19 cellular contexts compared by ENCODE assay signal in the genomic region with DNA sequence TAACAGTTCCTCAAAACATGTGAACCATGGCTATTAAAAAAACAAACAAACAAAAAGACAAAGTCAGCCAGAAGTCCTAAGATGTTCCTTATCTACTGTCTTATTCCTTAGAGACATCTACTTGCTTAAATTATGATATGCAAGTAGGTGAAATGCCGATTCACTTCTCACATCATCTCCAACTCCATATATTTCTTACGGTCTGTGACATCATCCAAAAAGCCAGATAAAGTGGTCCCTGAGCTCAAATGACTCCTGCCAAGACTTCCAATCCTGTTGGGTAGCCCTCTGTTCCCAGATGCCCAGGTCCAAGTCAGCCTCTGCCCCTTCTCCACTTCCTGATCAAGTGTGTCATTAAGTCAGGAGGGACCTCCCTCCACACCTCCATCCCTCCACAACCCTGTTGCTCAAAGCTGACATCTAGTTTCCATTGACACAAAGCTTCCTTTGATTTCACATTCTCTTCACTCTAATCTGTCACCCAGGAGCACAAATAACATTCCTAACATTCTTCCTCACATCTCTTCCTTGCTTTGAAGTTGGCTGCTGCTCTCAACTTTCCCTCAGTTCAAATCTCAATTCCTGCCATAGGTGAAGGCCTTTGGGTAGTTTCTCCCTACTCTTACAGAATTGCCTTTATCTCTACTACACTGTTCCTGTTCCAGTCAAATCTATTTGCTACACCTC. TPM values are rescaled to one million over a fixed set of nuclear protein-coding genes. Genes with fewer than 3 reads are reported as not detected.
DNase-seq lines count a peak whose midpoint lies in the region; ATAC-seq and FAIRE-seq lines count a peak whose summit lies in the region.
"Had no signal": no experiment of that assay in that cellular context is flagged by ENCODE, and none has a peak within 500 bp of the region (broad histone marks: within the 10 kb centered on the region; RNA-seq: fewer than 3 reads in every experiment).

No MANE protein-coding gene starts in this region.

- no peak overlapping the region for H3K4me2 ChIP-seq in GM23248 (ENCODE audit: unreplicated experiment)
- H3K4me2 ChIP-seq: BLaER1 had no signal

- in situ Hi-C loops in GM23248 (cut with MboI), result no loop called here

- H3K9me2 ChIP-seq in GM23248 (ENCODE audit: insufficient read depth), result no peaks in the 10 kb centered on the region

- H3K27ac ChIP-seq in GM23248, result no peak overlapping the region
- H3K27ac ChIP-seq: BLaER1, SJSA1, upper lobe of left lung had no signal

- 95 to 97% methylated on average over 2 of the region's 2 CpGs for WGBS in GM23248 (ENCODE audit: low coverage in 1 of 2, low lambda C conversion rate in 2 of 2, missing lambda C conversion rate in 2 of 2), 2 experiments

- H3K9ac ChIP-seq in GM23248, result no peak overlapping the region
- H3K9ac ChIP-seq: BLaER1 had no signal

- no peaks in the 10 kb centered on the region; the same call in 1 of the 2 replicates for H3K4me1 ChIP-seq in GM23248 (ENCODE audit: insufficient read depth)
- H3K4me1 ChIP-seq: HAP-1 had no signal

- peak; percentile 10 for DNase-seq in GM23248
- peak; percentile 34 for DNase-seq in RCC 7860 (ENCODE audit: low spot score)
- DNase-seq in foreskin melanocyte, result peak; percentile 16
- DNase-seq in renal cortical epithelial cell (ENCODE audit: low read depth), result peak; percentile 53
- DNase-seq in activated T-cell treated with anti-CD3 and anti-CD28 coated beads for 4 hours, result no peak
- no peak for DNase-seq in NCI-H446 (lab: John Stamatoyannopoulos, UW)
- DNase-seq in GM03348 (ENCODE audit: low spot score), result no peak
- DNase-seq: activated CD4-positive, alpha-beta memory T cell treated with anti-CD3 and anti-CD28 coated beads for 36 hours; dermis blood vessel endothelial cell; kidney; NCI-H2081; NCI-H82; stimulated activated CD4-positive, alpha-beta T cell treated with anti-CD3 and anti-CD28 coated beads, Interleukin-2, amount 100 ng/mL, for 24 hours; upper lobe of left lung had no signal

- no peak overlapping the region for H3K4me3 ChIP-seq in GM23248
- H3K4me3 ChIP-seq: BLaER1, HAP-1, SJSA1, upper lobe of left lung had no signal

- H3K36me3 ChIP-seq in GM23248 (ENCODE audit: low read depth), result no peaks in the 10 kb centered on the region
- H3K36me3 ChIP-seq: HAP-1, SJSA1 had no signal

- no peaks in the 10 kb centered on the region for H3K79me2 ChIP-seq in GM23248 (ENCODE audit: insufficient read depth)

- ATAC-seq in GM19463 (IDR thresholded peaks at IDR 0.05; ENCODE audit: unreplicated experiment), result no peak
- ATAC-seq: activated T-helper 17 cell treated with anti-CD3 and anti-CD28 coated beads, Interleukin-2, amount 50 U/mL, for 72 hours had no signal

- no peak for FAIRE-seq in RCC 7860 (lab: Jason Lieb, UNC)
- FAIRE-seq: kidney had no signal

- H2AFZ ChIP-seq in GM23248, result no peak overlapping the region

- no peaks in the 10 kb centered on the region for H4K20me1 ChIP-seq in GM23248 (ENCODE audit: insufficient read depth)

- 0 out of 2 replicates have a peak, but pooled peaks cover 4% of the 10 kb centered on the region for H3K27me3 ChIP-seq in GM23248 (replicated peaks; ENCODE audit: insufficient read depth)
- H3K27me3 ChIP-seq: BLaER1, SJSA1, upper lobe of left lung had no signal

- no peaks in the 10 kb centered on the region for H3K9me3 ChIP-seq in GM23248 (ENCODE audit: low read depth)
- H3K9me3 ChIP-seq: BLaER1, HAP-1, SJSA1, upper lobe of left lung had no signal

- no peaks in the 10 kb centered on the region for H3F3A ChIP-seq in GM23248 (ENCODE audit: insufficient read depth)

RNA-seq across cellular contexts. Expression of a gene that starts 56.1 kb away (rescaled TPM):
- total RNA-seq in GM23248 (2014; rRNA removed; shearing (Covaris generic)), result 16.3 and 32.0 TPM in 2 replicates
- 143 and 147 TPM in 2 replicates for polyA plus RNA-seq in GM23248 (2016; fragmentation: Nextera tagmentation; extraction: Ambion mirVana)
- 19.4 and 45.8 TPM in 2 replicates for total RNA-seq in renal cortical epithelial cell

Comparison
In these comparisons a context has a peak if more than half of its experiments do, and no peak if none do; other contexts are left out.
1. DNase-seq: peak in GM23248 (single experiment), RCC 7860 (single experiment), foreskin melanocyte (single experiment) and renal cortical epithelial cell (single experiment); none in activated T-cell treated with anti-CD3 and anti-CD28 coated beads for 4 hours (single experiment), NCI-H446 (0 of 2) and GM03348 (single experiment).